8 cellular contexts compared by ENCODE assay signal in the genomic region with DNA sequence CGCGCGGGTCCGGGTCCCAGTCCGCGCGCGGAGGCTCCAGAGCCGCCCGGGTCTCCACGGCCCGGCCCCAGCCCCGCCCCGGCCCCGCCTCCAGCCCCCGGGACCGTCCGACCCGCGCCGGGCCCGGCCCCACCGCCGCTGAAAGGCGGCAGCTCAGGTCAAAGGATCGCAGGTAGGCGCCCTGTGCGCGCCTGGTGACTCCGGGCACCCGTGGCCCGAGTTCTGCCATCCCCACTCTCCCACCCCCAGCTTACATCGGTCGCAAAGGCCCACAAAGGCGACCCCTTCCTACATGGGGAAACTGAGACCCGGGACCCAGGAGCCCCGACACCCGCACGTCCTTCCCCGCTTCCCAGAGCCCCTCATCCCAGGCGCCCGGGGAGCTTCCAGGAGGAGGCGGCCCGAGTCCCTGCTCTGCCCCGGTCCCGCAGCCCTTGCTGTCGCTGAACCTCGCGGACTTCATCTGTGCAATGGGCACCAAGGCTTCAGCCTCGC. TPM values are rescaled to one million over a fixed set of nuclear protein-coding genes. Genes with fewer than 3 reads are reported as not detected.
DNase-seq lines count a peak whose midpoint lies in the region; ATAC-seq, FAIRE-seq and TF ChIP-seq lines count a peak whose summit lies in the region.

A gene (minus strand): TSS at position 33 of the 495 bp plus-strand sequence. CDS start 2,075 bp downstream, outside the sequence.

- peaks cover 3% of the 10 kb centered on the region for H3K9me3 ChIP-seq in thymus (ENCODE audit: control insufficient read depth)

- TF ChIP-seq CTCF in astrocyte of the spinal cord (IDR thresholded peaks at IDR 0.05; ENCODE audit: low read depth, low read length), result no peak

- WGBS in thymus, result 2% methylated on average over 50 of the region's 50 CpGs

- H3K27ac ChIP-seq in thymus (ENCODE audit: low read depth), result peak within 1 kb of the TSS; percentile 70

- peaks cover 2% of the 10 kb centered on the region for H3K36me3 Mint-ChIP-seq in activated T-cell treated with anti-CD3 and anti-CD28 coated beads, Interleukin-2, amount 50 U/mL, for 4 hours (ENCODE audit: insufficient read depth)

- in situ Hi-C loops in astrocyte of the spinal cord (cut with HindIII; ENCODE audit: low sequenced_read_pairs), result no loop called here

- H3K4me1 Mint-ChIP-seq in activated T-cell treated with anti-CD3 and anti-CD28 coated beads, Interleukin-2, amount 50 U/mL, for 4 hours (ENCODE audit: low read depth), result peaks cover 5% of the 10 kb centered on the region

- H3K9me3 Mint-ChIP-seq in activated T-cell treated with anti-CD3 and anti-CD28 coated beads, Interleukin-2, amount 50 U/mL, for 4 hours, result no peaks in the 10 kb centered on the region

- peaks cover 23% of the 10 kb centered on the region for H3K27me3 Mint-ChIP-seq in activated T-cell treated with anti-CD3 and anti-CD28 coated beads, Interleukin-2, amount 50 U/mL, for 4 hours (ENCODE audit: low read depth)

- H3K4me3 ChIP-seq in astrocyte of the spinal cord (ENCODE audit: low read depth, low read length) (peak within 1 kb of the TSS; percentile 63), thymus (ENCODE audit: low read length) (peak within 1 kb of the TSS; percentile 49)

- H3K4me3 Mint-ChIP-seq in activated T-cell treated with anti-CD3 and anti-CD28 coated beads, Interleukin-2, amount 50 U/mL, for 4 hours, result peak within 1 kb of the TSS; percentile 78

- no peak for FAIRE-seq in RCC 7860 (lab: Jason Lieb, UNC)

- peaks cover 2% of the 10 kb centered on the region for H3K36me3 ChIP-seq in thymus (ENCODE audit: control insufficient read depth, insufficient read depth)

- peaks cover 58% of the 10 kb centered on the region for H3K27me3 ChIP-seq in thymus (ENCODE audit: control insufficient read depth, insufficient read depth)

- peak; percentile 13 to 14 for ATAC-seq in activated T-cell treated with anti-CD3 and anti-CD28 coated beads, Interleukin-2, amount 50 U/mL, for 4 hours
- ATAC-seq in left lobe of liver, result peak; percentile 62

- DNase-seq in activated T-cell treated with anti-CD3 and anti-CD28 coated beads, Interleukin-2, amount 50 U/mL, for 4 hours, result no peak
- no peak for DNase-seq in activated T-cell treated with anti-CD3 and anti-CD28 coated beads, Interleukin-2, amount 50 U/mL, for 1 hour
- DNase-seq in astrocyte of the spinal cord (ENCODE audit: low read depth, low spot score) (peak; percentile 5), left lobe of liver (ENCODE audit: low spot score) (no peak), epidermal melanocyte (ENCODE audit: insufficient read length, low spot score) (no peak), RCC 7860 (ENCODE audit: low spot score) (no peak), Ammon's horn (ENCODE audit: low spot score) (no peak)

- peaks cover 8% of the 10 kb centered on the region for H3K4me1 ChIP-seq in thymus (ENCODE audit: control insufficient read depth, insufficient read depth, low read length)

RNA-seq across cellular contexts. Expression of the gene that starts here (rescaled TPM):
- total RNA-seq in activated T-cell treated with anti-CD3 and anti-CD28 coated beads, Interleukin-2, amount 50 U/mL, for 4 hours, result 1 to 10 TPM in 2 of 3 donors, under 1 TPM in 1; 0.61 to 1.7 (median 1.0) TPM
- total RNA-seq in left lobe of liver, result 2.0 TPM
- 2.5 TPM for polyA plus RNA-seq in thymus
